Comparison of ENCODE assay signal across 23 cellular contexts in genomic region chr22:23166038-23166831, GRCh38. TPM values are rescaled to one million over a fixed set of nuclear protein-coding genes. Genes with fewer than 3 reads are reported as not detected.
DNase-seq lines count a peak whose midpoint lies in the region; ATAC-seq, FAIRE-seq and TF ChIP-seq lines count a peak whose summit lies in the region.
"Had no signal": no experiment of that assay in that cellular context is flagged by ENCODE, and none has a peak within 500 bp of the region (broad histone marks: within the 10 kb centered on the region; RNA-seq: fewer than 3 reads in every experiment).

No MANE protein-coding gene starts in this region.

- H2AFZ ChIP-seq in H1 (ENCODE audit: low read length), result no peak overlapping the region
- H2AFZ ChIP-seq: GM23248 had no signal

- no peak for TF ChIP-seq RAD21 in H1 (IDR thresholded peaks at IDR 0.05 in 1 of 2, conservative IDR thresholded peaks at IDR 0.05 in 1 of 2; ENCODE audit: low read depth in 2 of 2, low read length in 2 of 2)

- H3K56ac ChIP-seq in H1 (replicated peaks; ENCODE audit: insufficient read length, low read depth, low read length), result no peak overlapping the region

- no peak overlapping the region for H4K5ac ChIP-seq in H1 (ENCODE audit: insufficient read length, low read depth, low read length)

- H3K79me1 ChIP-seq in H1 (ENCODE audit: low read depth, low read length), result no peaks in the 10 kb centered on the region

- H3K9me3 ChIP-seq in BLaER1 treated with 17β-estradiol and CSF1 and Interleukin-3, amounts not matched to agents 10 nM and 100 nM (replicated peaks in 1 of 11), result no peaks in the 10 kb centered on the region
- H3K9me3 ChIP-seq in H1 (ENCODE audit: insufficient read depth in 2 of 2, low read depth in 1 of 2, low read length in 1 of 2), result no peaks in the 10 kb centered on the region
- H3K9me3 ChIP-seq in CD4-positive, alpha-beta T cell (ENCODE audit: control insufficient read depth, low read length), result no peaks in the 10 kb centered on the region
- no peaks in the 10 kb centered on the region for H3K9me3 ChIP-seq in stomach

- H3K36me3 ChIP-seq in BLaER1 treated with 17β-estradiol and CSF1 and Interleukin-3, amounts not matched to agents 10 nM and 100 nM, result no peaks in the 10 kb centered on the region
- H3K36me3 ChIP-seq in H1 (ENCODE audit: control insufficient read depth in 2 of 4, insufficient read depth in 4 of 4, low read length in 3 of 4), result no peaks in the 10 kb centered on the region
- peaks cover 0 to 12% (median 0%) of the 10 kb centered on the region in 4 donors for H3K36me3 ChIP-seq in stomach

- H3K4ac ChIP-seq in H1 (replicated peaks; ENCODE audit: insufficient read length, low read depth, low read length), result no peak overlapping the region

- 90% methylated on average over 4 of the region's 6 CpGs; no CpG with 5 or more reads in 1 of the 2 experiments for WGBS in H1 (ENCODE audit: extremely low coverage in 1 of 2, insufficient coverage in 1 of 2, insufficient read length in 1 of 2, insufficient replicate concordance in 2 of 2, low coverage in 1 of 2, low lambda C conversion rate in 2 of 2, missing lambda C conversion rate in 1 of 2), 2 experiments
- 34 to 67% (median 59%) methylated on average over 3 to 6 of the region's 6 CpGs for WGBS in stomach, 5 donors

- no peaks in the 10 kb centered on the region for H3K27me3 ChIP-seq in BLaER1 treated with 17β-estradiol and CSF1 and Interleukin-3, amounts not matched to agents 10 nM and 100 nM
- H3K27me3 ChIP-seq in H1 (replicated peaks in 1 of 4; ENCODE audit: control insufficient read depth in 3 of 4, extremely low read depth in 1 of 4, insufficient read depth in 3 of 4, low read length in 3 of 4) (no peaks in the 10 kb centered on the region), stomach (no peaks in the 10 kb centered on the region)
- no peaks in the 10 kb centered on the region for H3K27me3 ChIP-seq in CD4-positive, alpha-beta T cell (ENCODE audit: control insufficient read depth, insufficient read depth, low read length)

- CTCF ChIA-PET in H1 (lab: Charles Lee; ENCODE audit: partially characterized antibody), result interaction anchor here (0.9 to 4.6 kb wide), 5 partner anchors 10 to 116 kb away, joined by 3 to 21 read pairs (median 4); no protein-coding TSS in a partner anchor
- CTCF ChIA-PET in CD4-positive, alpha-beta T cell (lab: Charles Lee), result interaction anchor here (0.7 kb wide), 1 partner anchor 12 kb away, joined by 3 read pairs; no protein-coding TSS in a partner anchor

- H2AK5ac ChIP-seq in H1 (ENCODE audit: low read depth, low read length), result no peak overlapping the region

- FAIRE-seq in H1 (lab: Jason Lieb, UNC), result no peak
- FAIRE-seq: GM12892, GM18507, H54, HTR-8/SVneo had no signal

- H3K4me1 Mint-ChIP-seq in neural crest cell (peaks cover 8% of the 10 kb centered on the region), progenitor cell of endocrine pancreas (ENCODE audit: low read depth) (peaks cover 2% of the 10 kb centered on the region)
- H3K4me1 Mint-ChIP-seq in CD4-positive, alpha-beta T cell (ENCODE audit: low read depth), result no peaks in the 10 kb centered on the region
- H3K4me1 Mint-ChIP-seq: B cell; CD4-positive, alpha-beta memory T cell had no signal

- H4K91ac ChIP-seq in H1 (replicated peaks; ENCODE audit: insufficient read length, low read length), result no peak overlapping the region

- H3K4me2 ChIP-seq in BLaER1 treated with 17β-estradiol and CSF1 and Interleukin-3, amounts not matched to agents 10 nM and 100 nM, result peak overlapping the region in 8 of 11 experiments; percentile 17 to 73 (median 65); a peak in 14 of 22 replicates
- H3K4me2 ChIP-seq in H1 (ENCODE audit: insufficient read depth in 1 of 2, low read depth in 2 of 2, low read length in 2 of 2), result no peak overlapping the region

- no peak overlapping the region for H2BK15ac ChIP-seq in H1 (ENCODE audit: low read length)

- H3K27ac ChIP-seq in BLaER1 treated with 17β-estradiol and CSF1 and Interleukin-3, amounts not matched to agents 10 nM and 100 nM, result no peak overlapping the region
- H3K27ac ChIP-seq in H1 (ENCODE audit: low read depth, low read length) (no peak overlapping the region), stomach (no peak overlapping the region)
- no peak overlapping the region for H3K27ac ChIP-seq in CD4-positive, alpha-beta T cell (ENCODE audit: low read depth, low read length)
- H3K27ac ChIP-seq: C4-2B, GM23248 had no signal

- peak overlapping the region; percentile 27; the same call in 1 of the 2 replicates for H2BK12ac ChIP-seq in H1 (ENCODE audit: low read depth, low read length)

- H3K79me2 ChIP-seq in H1 (ENCODE audit: control insufficient read depth in 1 of 2, insufficient read depth in 2 of 2, low read length in 2 of 2), result no peaks in the 10 kb centered on the region

- H3K27me3 Mint-ChIP-seq in neural crest cell (ENCODE audit: low read depth), result no peaks in the 10 kb centered on the region
- no peaks in the 10 kb centered on the region for H3K27me3 Mint-ChIP-seq in progenitor cell of endocrine pancreas
- H3K27me3 Mint-ChIP-seq in CD4-positive, alpha-beta T cell, result no peaks in the 10 kb centered on the region
- H3K27me3 Mint-ChIP-seq: B cell; CD4-positive, alpha-beta memory T cell; IgD-negative memory B cell had no signal

- 0 out of 2 replicates have a peak overlapping the region, but pooled peaks have one; percentile 48 for H2BK20ac ChIP-seq in H1 (ENCODE audit: low read length)

- H3K4me3 Mint-ChIP-seq in neural crest cell (no peak overlapping the region), progenitor cell of endocrine pancreas (ENCODE audit: low read depth) (no peak overlapping the region)
- H3K4me3 Mint-ChIP-seq in CD4-positive, alpha-beta T cell, result no peak overlapping the region
- H3K4me3 Mint-ChIP-seq: B cell; CD4-positive, alpha-beta memory T cell; IgD-negative memory B cell had no signal

- POLR2A ChIA-PET in H1 (lab: Charles Lee; ENCODE audit: partially characterized antibody), result interaction anchor here (0.6 kb wide), 1 partner anchor 78 kb away, joined by 3 read pairs; no protein-coding TSS in a partner anchor
- POLR2A ChIA-PET in CD4-positive, alpha-beta T cell (lab: Charles Lee), result no interaction called here

- TF ChIP-seq CTCF in H1 (IDR thresholded peaks at IDR 0.05; ENCODE audit: control extremely low read depth in 1 of 3, insufficient read depth in 1 of 3, low read depth in 1 of 3, low read length in 3 of 3) (no peak), neural crest cell (conservative IDR thresholded peaks at IDR 0.05) (no peak), progenitor cell of endocrine pancreas (IDR thresholded peaks at IDR 0.05; ENCODE audit: unreplicated experiment) (no peak), stomach (IDR thresholded peaks at IDR 0.05) (no peak)
- no peak for TF ChIP-seq CTCF in CD4-positive, alpha-beta T cell (IDR thresholded peaks at IDR 0.05)

- no peak overlapping the region for H3K9ac ChIP-seq in BLaER1 treated with 17β-estradiol and CSF1 and Interleukin-3, amounts not matched to agents 10 nM and 100 nM
- H3K9ac ChIP-seq in H1 (replicated peaks in 1 of 4; ENCODE audit: extremely low read depth in 1 of 4, low read depth in 3 of 4, low read length in 3 of 4), result no peak overlapping the region; a peak in 1 of 7 replicates
- H3K9ac ChIP-seq: GM23248 had no signal

- H2BK5ac ChIP-seq in H1 (ENCODE audit: low read depth, low read length), result no peak overlapping the region

- peak overlapping the region; percentile 31 for H3K27ac Mint-ChIP-seq in neural crest cell (ENCODE audit: unreplicated experiment)
- H3K27ac Mint-ChIP-seq in progenitor cell of endocrine pancreas, result peak overlapping the region; percentile 56
- no peak overlapping the region for H3K27ac Mint-ChIP-seq in CD4-positive, alpha-beta T cell
- H3K27ac Mint-ChIP-seq: B cell had no signal

- DNase-seq in H1 (ENCODE audit: low read depth in 1 of 2, low spot score in 2 of 2) (no peak), neural crest cell (ENCODE audit: low read depth, low spot score) (no peak), progenitor cell of endocrine pancreas (ENCODE audit: low spot score, unreplicated experiment) (no peak), stomach (no peak)
- DNase-seq in CD4-positive, alpha-beta T cell, result no peak
- DNase-seq: 8988T; CD4-positive, alpha-beta memory T cell; DMS153; DMS79; GDM1; GM23248; HCEC 1CT had no signal

- H3K14ac ChIP-seq in H1 (ENCODE audit: insufficient read length), result no peak overlapping the region

- H3K23ac ChIP-seq in H1 (ENCODE audit: insufficient read length), result no peak overlapping the region

- no peaks in the 10 kb centered on the region for H3K9me3 Mint-ChIP-seq in neural crest cell
- no peaks in the 10 kb centered on the region for H3K9me3 Mint-ChIP-seq in progenitor cell of endocrine pancreas (ENCODE audit: low read depth)
- H3K9me3 Mint-ChIP-seq in CD4-positive, alpha-beta T cell, result no peaks in the 10 kb centered on the region
- H3K9me3 Mint-ChIP-seq: IgD-negative memory B cell had no signal

- H4K8ac ChIP-seq in H1 (ENCODE audit: extremely low read depth, insufficient read depth, low read length), result no peak overlapping the region

- no peak overlapping the region for H3K18ac ChIP-seq in H1 (ENCODE audit: extremely low read depth, low read length)

- H3K36me3 Mint-ChIP-seq in neural crest cell (ENCODE audit: low read depth) (no peaks in the 10 kb centered on the region), progenitor cell of endocrine pancreas (ENCODE audit: insufficient read depth) (peaks cover 3% of the 10 kb centered on the region)
- H3K36me3 Mint-ChIP-seq in CD4-positive, alpha-beta T cell (ENCODE audit: low read depth), result no peaks in the 10 kb centered on the region
- H3K36me3 Mint-ChIP-seq: CD4-positive, alpha-beta memory T cell had no signal

- 0 out of 2 replicates have a peak, but pooled peaks cover 2% of the 10 kb centered on the region for H3K23me2 ChIP-seq in H1 (ENCODE audit: low read depth, low read length)

- no peak for ATAC-seq in CD4-positive, alpha-beta T cell (ENCODE audit: poor library complexity)
- no peak for ATAC-seq in HG03108 (IDR thresholded peaks at IDR 0.05; ENCODE audit: unreplicated experiment)

- intact Hi-C loops in CD4-positive, alpha-beta T cell (cut with DNase I, micrococcal nuclease), result no loop called here
- intact Hi-C loops in stomach (cut with DNase I; ENCODE audit: low total_unique reads), result no loop called here

- no peak overlapping the region for H3K4me3 ChIP-seq in BLaER1 treated with 17β-estradiol and CSF1 and Interleukin-3, amounts not matched to agents 10 nM and 100 nM
- H3K4me3 ChIP-seq in H1 (ENCODE audit: extremely low read depth in 1 of 4, insufficient read depth in 2 of 4, low read depth in 3 of 4, low read length in 4 of 4), result no peak overlapping the region
- H3K4me3 ChIP-seq in stomach, result no peak overlapping the region
- H3K4me3 ChIP-seq: GM23248 had no signal

- no peaks in the 10 kb centered on the region; a peak in 2 of 22 replicates for H4K20me1 ChIP-seq in BLaER1 treated with 17β-estradiol and CSF1 and Interleukin-3, amounts not matched to agents 10 nM and 100 nM
- H4K20me1 ChIP-seq in H1 (replicated peaks in 1 of 2; ENCODE audit: control insufficient read depth in 1 of 2, insufficient read depth in 2 of 2, low read length in 2 of 2), result peaks cover 0 to 1% of the 10 kb centered on the region in 2 experiments

- H2BK120ac ChIP-seq in H1 (replicated peaks; ENCODE audit: low read depth, low read length), result no peak overlapping the region

- peaks cover 0 to 24% (median 15%) of the 10 kb centered on the region in 10 experiments; a peak in 14 of 20 replicates for H3K4me1 ChIP-seq in BLaER1 treated with 17β-estradiol and CSF1 and Interleukin-3, amounts not matched to agents 10 nM and 100 nM
- peaks cover 0 to 8% (median 7%) of the 10 kb centered on the region in 4 experiments; a peak in 5 of 7 replicates for H3K4me1 ChIP-seq in H1 (replicated peaks in 1 of 4; ENCODE audit: control insufficient read depth in 3 of 4, insufficient read depth in 4 of 4, low read length in 3 of 4)
- H3K4me1 ChIP-seq in stomach, result peaks cover 0 to 14% (median 10%) of the 10 kb centered on the region in 4 donors

- no peak for TF ChIP-seq POLR2A in H1 (IDR thresholded peaks at IDR 0.05; ENCODE audit: control extremely low read depth in 1 of 2, low read depth in 2 of 2, low read length in 2 of 2)
- TF ChIP-seq POLR2A in stomach (IDR thresholded peaks at IDR 0.05), result no peak

- TF ChIP-seq EP300 in H1 (IDR thresholded peaks at IDR 0.05; ENCODE audit: borderline replicate concordance in 1 of 2, low read depth in 2 of 2, low read length in 2 of 2), result no peak
- no peak for TF ChIP-seq EP300 in stomach (IDR thresholded peaks at IDR 0.05)

RNA-seq across cellular contexts. Expression of gene BCR, which starts 14.1 kb away (rescaled TPM):
- 122 and 130 TPM in 2 replicates for total RNA-seq in H1 (2021; fragmentation: NEBNext Ultra II Directional; extraction: Animal tissue kit (Norgen Biotek cat#: 25700))
- 66.7 and 110 TPM in 2 replicates for polyA plus RNA-seq in H1 (2011; rRNA removed)
- 101 TPM for polyA plus RNA-seq in H1 (2011; cell fraction: cytosol; rRNA removed)
- 162 TPM for polyA plus RNA-seq in H1 (2011; cell fraction: nucleus; rRNA removed)
- 76.6 to 172 TPM (median 129 TPM) in 4 replicates for polyA plus RNA-seq in H1 (2012, experiment 1 of 2)
- polyA plus RNA-seq in H1 (2012, experiment 2 of 2), result 53.7 TPM
- 37.8 TPM for polyA plus RNA-seq in H1 (2013, experiment 1 of 2)
- polyA plus RNA-seq in H1 (2013, experiment 2 of 2), result 37.4 TPM
- polyA minus RNA-seq in H1 (2011; rRNA and poly(A)+ RNA removed), result 150 and 166 TPM in 2 replicates
- 183 TPM for polyA minus RNA-seq in H1 (2011; cell fraction: cytosol; rRNA and poly(A)+ RNA removed)
- 71.0 TPM for polyA minus RNA-seq in H1 (2011; cell fraction: nucleus; rRNA and poly(A)+ RNA removed)
- 49.5 and 54.2 TPM in 2 replicates for total RNA-seq in neural crest cell
- total RNA-seq in progenitor cell of endocrine pancreas, result 102 and 106 TPM in 2 replicates
- 10 to 100 TPM; 60.0 to 64.8 TPM for total RNA-seq in CD4-positive, alpha-beta T cell
- total RNA-seq in stomach, result 10 to 100 TPM; 12.8 to 80.1 (median 41.5) TPM
- polyA plus RNA-seq in stomach, result 10 to 100 TPM; 10.4 to 14.7 (median 14.1) TPM

RNA-seq across cellular contexts. Expression of gene RAB36, which starts 21.0 kb away (rescaled TPM):
- 1.0 and 1.1 TPM in 2 replicates for total RNA-seq in H1 (2021; fragmentation: NEBNext Ultra II Directional; extraction: Animal tissue kit (Norgen Biotek cat#: 25700))
- polyA plus RNA-seq in H1 (2011; rRNA removed) (1.4 and 1.5 TPM in 2 replicates), stomach (1 to 10 TPM; 1.6 to 1.9 (median 1.7) TPM)
- polyA plus RNA-seq in H1 (2011; cell fraction: cytosol; rRNA removed), result 0.75 TPM
- 0.86 TPM for polyA plus RNA-seq in H1 (2011; cell fraction: nucleus; rRNA removed)
- polyA plus RNA-seq in H1 (2012, experiment 1 of 2), result 0.84 to 1.0 TPM (median 0.98 TPM) in 4 replicates
- 0.87 TPM for polyA plus RNA-seq in H1 (2012, experiment 2 of 2)
- polyA plus RNA-seq in H1 (2013, experiment 1 of 2), result 0.79 TPM
- polyA plus RNA-seq in H1 (2013, experiment 2 of 2), result 0.79 TPM
- polyA minus RNA-seq in H1 (2011; rRNA and poly(A)+ RNA removed), result 1.0 and 1.5 TPM in 2 replicates
- 0.44 TPM for polyA minus RNA-seq in H1 (2011; cell fraction: cytosol; rRNA and poly(A)+ RNA removed)
- 0.70 TPM for polyA minus RNA-seq in H1 (2011; cell fraction: nucleus; rRNA and poly(A)+ RNA removed)
- total RNA-seq in neural crest cell (13.5 and 14.4 TPM in 2 replicates), progenitor cell of endocrine pancreas (10.1 and 10.3 TPM in 2 replicates), stomach (1 to 10 TPM in 2 of 5 donors, under 1 TPM in 2, not detected in 1; 0.58 to 7.6 (median 1.1) TPM)
- total RNA-seq in CD4-positive, alpha-beta T cell, result under 1 TPM; 0.77 to 0.87 TPM

RNA-seq across cellular contexts. Expression of gene RSPH14, which starts 24.4 kb away (rescaled TPM):
- 0.84 TPM in 1 of 2 replicates, not detected in the other for total RNA-seq in H1 (2021; fragmentation: NEBNext Ultra II Directional; extraction: Animal tissue kit (Norgen Biotek cat#: 25700))
- polyA plus RNA-seq in H1 (2011; rRNA removed), result 0.28 and 0.30 TPM in 2 replicates
- 0.28 TPM for polyA plus RNA-seq in H1 (2011; cell fraction: cytosol; rRNA removed)
- polyA plus RNA-seq in H1 (2011; cell fraction: nucleus; rRNA removed), result 0.33 TPM
- 0.24 to 0.43 TPM (median 0.28 TPM) in 3 of 4 replicates, not detected in the other for polyA plus RNA-seq in H1 (2012, experiment 1 of 2)
- 0.22 TPM for polyA plus RNA-seq in H1 (2012, experiment 2 of 2)
- 0.10 TPM for polyA plus RNA-seq in H1 (2013, experiment 1 of 2)
- 0.13 TPM for polyA plus RNA-seq in H1 (2013, experiment 2 of 2)
- 0.13 and 0.39 TPM in 2 replicates for polyA minus RNA-seq in H1 (2011; rRNA and poly(A)+ RNA removed)
- polyA minus RNA-seq in H1 (2011; cell fraction: cytosol; rRNA and poly(A)+ RNA removed), result not detected
- polyA minus RNA-seq in H1 (2011; cell fraction: nucleus; rRNA and poly(A)+ RNA removed), result not detected
- total RNA-seq in neural crest cell, result 0.86 and 2.9 TPM in 2 replicates
- total RNA-seq in progenitor cell of endocrine pancreas, result 2.4 and 3.6 TPM in 2 replicates
- total RNA-seq in CD4-positive, alpha-beta T cell, result 1 to 10 TPM; 1.2 to 1.5 TPM
- not detected for total RNA-seq in stomach
- 1 to 10 TPM in 1 of 3 donors, not detected in 2; 2.0 TPM for polyA plus RNA-seq in stomach
- total RNA-seq: A673; B cell; CD4-positive, alpha-beta memory T cell; Daoy; GM23248 had no signal
- polyA plus RNA-seq: CD4-positive, alpha-beta memory T cell; GM23248 had no signal

Comparison
In these comparisons a context has a peak if more than half of its experiments do, and no peak if none do; other contexts are left out.
1. H3K4me2 ChIP-seq: peak in BLaER1 treated with 17β-estradiol and CSF1 and Interleukin-3, amounts not matched to agents 10 nM and 100 nM (8 of 11); none in H1 (0 of 2).